20 cellular contexts compared by ENCODE assay signal in the genomic region with DNA sequence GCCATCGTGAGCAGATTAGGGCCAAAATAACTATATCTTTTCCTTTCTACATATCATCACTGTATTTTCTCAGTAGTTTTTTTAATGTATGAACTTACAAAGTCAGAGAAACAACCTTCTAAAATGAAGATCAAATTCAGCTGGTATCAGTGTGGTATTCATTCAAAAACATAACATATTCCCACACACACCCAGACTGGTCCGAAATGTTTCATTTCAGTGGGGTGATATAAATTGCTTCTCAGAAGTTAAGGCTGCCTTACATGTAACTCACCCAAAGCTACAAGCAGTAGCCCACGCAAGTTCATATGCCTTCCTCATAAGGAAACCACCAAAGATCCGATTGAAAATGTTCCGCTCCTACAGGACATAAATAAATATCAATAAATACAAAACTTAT. TPM values are rescaled to one million over a fixed set of nuclear protein-coding genes. Genes with fewer than 3 reads are reported as not detected.
A peak's percentile ranks its signal among the peaks of the same experiment; 100 is the strongest.
DNase-seq lines count a peak whose midpoint lies in the region; ATAC-seq, FAIRE-seq and TF ChIP-seq lines count a peak whose summit lies in the region.
"Had no signal": no experiment of that assay in that cellular context is flagged by ENCODE, and none has a peak within 500 bp of the region (broad histone marks: within the 10 kb centered on the region; RNA-seq: fewer than 3 reads in every experiment).

No MANE protein-coding gene starts in this region.

- no peak overlapping the region for H3K27ac ChIP-seq in osteoblast (ENCODE audit: low read depth, low read length)

- ATAC-seq in activated T-cell treated with anti-CD3 and anti-CD28 coated beads, Interleukin-2, amount 50 U/mL, for 72 hours (replicated peaks in 1 of 2), result peak; percentile 43 to 78
- ATAC-seq: GM23338 had no signal

- H3K4me2 ChIP-seq in osteoblast (ENCODE audit: insufficient read depth, low read length), result no peak overlapping the region
- H3K4me2 ChIP-seq: GM23338 had no signal

- TF ChIP-seq CTCF in osteoblast (IDR thresholded peaks at IDR 0.05; ENCODE audit: extremely low read depth, low read depth, low read length), result no peak

- no peak overlapping the region for H3K4me3 Mint-ChIP-seq in activated CD4-positive, alpha-beta memory T cell treated with anti-CD3 and anti-CD28 coated beads for 36 hours
- H3K4me3 Mint-ChIP-seq in activated CD4-positive, alpha-beta memory T cell treated with anti-CD3 and anti-CD28 coated beads, Interleukin-2, amount 10 ng/mL, durations not matched to agents 7 days and 5 days, result no peak overlapping the region
- peak overlapping the region in 1 of 2 donors; percentile 67 for H3K4me3 Mint-ChIP-seq in activated T-cell treated with anti-CD3 and anti-CD28 coated beads, Interleukin-2, amount 50 U/mL, for 72 hours
- H3K4me3 Mint-ChIP-seq: CD4-positive, alpha-beta memory T cell; GM23338; HFFc6 had no signal

- H3K9me3 ChIP-seq in osteoblast (ENCODE audit: low read depth, low read length), result no peaks in the 10 kb centered on the region
- H3K9me3 ChIP-seq: HAP-1 had no signal

- H3K27me3 Mint-ChIP-seq in activated CD4-positive, alpha-beta memory T cell treated with anti-CD3 and anti-CD28 coated beads for 36 hours, result no peaks in the 10 kb centered on the region
- H3K27me3 Mint-ChIP-seq in activated CD4-positive, alpha-beta memory T cell treated with anti-CD3 and anti-CD28 coated beads, Interleukin-2, amount 10 ng/mL, durations not matched to agents 7 days and 5 days, result no peaks in the 10 kb centered on the region
- no peaks in the 10 kb centered on the region for H3K27me3 Mint-ChIP-seq in activated T-cell treated with anti-CD3 and anti-CD28 coated beads, Interleukin-2, amount 50 U/mL, for 72 hours (ENCODE audit: low read depth)
- H3K27me3 Mint-ChIP-seq: CD4-positive, alpha-beta memory T cell had no signal

- H3K27ac Mint-ChIP-seq in activated CD4-positive, alpha-beta memory T cell treated with anti-CD3 and anti-CD28 coated beads for 36 hours, result peak overlapping the region; percentile 82
- H3K27ac Mint-ChIP-seq in activated CD4-positive, alpha-beta memory T cell treated with anti-CD3 and anti-CD28 coated beads, Interleukin-2, amount 10 ng/mL, durations not matched to agents 7 days and 5 days, result no peak overlapping the region
- H3K27ac Mint-ChIP-seq in activated T-cell treated with anti-CD3 and anti-CD28 coated beads, Interleukin-2, amount 50 U/mL, for 72 hours, result peak overlapping the region; percentile 82
- H3K27ac Mint-ChIP-seq: CD4-positive, alpha-beta memory T cell; GM23338; HFFc6 had no signal

- no peaks in the 10 kb centered on the region for H4K20me1 ChIP-seq in osteoblast (ENCODE audit: insufficient read depth, low read length)

- no peak overlapping the region for H2AFZ ChIP-seq in osteoblast (ENCODE audit: low read length)
- H2AFZ ChIP-seq: GM23338 had no signal

- DNase-seq in activated CD4-positive, alpha-beta memory T cell treated with anti-CD3 and anti-CD28 coated beads for 36 hours, result no peak
- no peak for DNase-seq in activated CD4-positive, alpha-beta memory T cell treated with anti-CD3 and anti-CD28 coated beads, Interleukin-2, amount 10 ng/mL, durations not matched to agents 7 days and 5 days
- DNase-seq in activated T-cell treated with anti-CD3 and anti-CD28 coated beads, Interleukin-2, amount 50 U/mL, for 72 hours, result no peak
- DNase-seq in activated T-cell treated with anti-CD3 and anti-CD28 coated beads for 4 hours, result no peak
- no peak for DNase-seq in HTR-8/SVneo (ENCODE audit: insufficient read length, low spot score)
- DNase-seq in osteoblast (ENCODE audit: insufficient read length, low spot score, missing footprints), result peak; percentile 19
- DNase-seq in NCI-H774 (lab: John Stamatoyannopoulos, UW), result no peak
- no peak for DNase-seq in NAMALWA (ENCODE audit: low spot score)
- DNase-seq: 8988T; C1 segment of cervical spinal cord; Calu3; CD4-positive, alpha-beta memory T cell; COR-L47; DMS53; DMS79 treated with DMSO at 0.1 percent for 48 hours; GF-D8; HFFc6 had no signal

- FAIRE-seq in HTR-8/SVneo (lab: Jason Lieb, UNC), result peak; percentile 85
- FAIRE-seq: GM12891 had no signal

- CTCF ChIA-PET in activated CD4-positive, alpha-beta memory T cell treated with anti-CD3 and anti-CD28 coated beads for 36 hours (lab: Charles Lee), result no interaction called here
- CTCF ChIA-PET in activated CD4-positive, alpha-beta memory T cell treated with anti-CD3 and anti-CD28 coated beads, Interleukin-2, amount 10 ng/mL, durations not matched to agents 7 days and 5 days (lab: Charles Lee), result interaction anchor here (0.6 kb wide), 1 partner anchor 13 kb away, joined by 3 read pairs; no protein-coding TSS in a partner anchor

- H3K4me1 ChIP-seq in osteoblast (ENCODE audit: insufficient read depth, low read length), result no peaks in the 10 kb centered on the region
- H3K4me1 ChIP-seq: HAP-1 had no signal

- no peaks in the 10 kb centered on the region for H3K9me3 Mint-ChIP-seq in activated CD4-positive, alpha-beta memory T cell treated with anti-CD3 and anti-CD28 coated beads for 36 hours
- no peaks in the 10 kb centered on the region for H3K9me3 Mint-ChIP-seq in activated CD4-positive, alpha-beta memory T cell treated with anti-CD3 and anti-CD28 coated beads, Interleukin-2, amount 10 ng/mL, durations not matched to agents 7 days and 5 days
- H3K9me3 Mint-ChIP-seq in activated T-cell treated with anti-CD3 and anti-CD28 coated beads, Interleukin-2, amount 50 U/mL, for 72 hours, result no peaks in the 10 kb centered on the region
- H3K9me3 Mint-ChIP-seq: CD4-positive, alpha-beta memory T cell; GM23338; HFFc6 had no signal

- H3K4me1 Mint-ChIP-seq in activated CD4-positive, alpha-beta memory T cell treated with anti-CD3 and anti-CD28 coated beads for 36 hours (ENCODE audit: low read depth), result peaks cover 11% of the 10 kb centered on the region
- no peaks in the 10 kb centered on the region for H3K4me1 Mint-ChIP-seq in activated CD4-positive, alpha-beta memory T cell treated with anti-CD3 and anti-CD28 coated beads, Interleukin-2, amount 10 ng/mL, durations not matched to agents 7 days and 5 days
- peaks cover 10% of the 10 kb centered on the region for H3K4me1 Mint-ChIP-seq in activated T-cell treated with anti-CD3 and anti-CD28 coated beads, Interleukin-2, amount 50 U/mL, for 72 hours (ENCODE audit: low read depth)
- H3K4me1 Mint-ChIP-seq: CD4-positive, alpha-beta memory T cell; GM23338 had no signal

- intact Hi-C loops in activated CD4-positive, alpha-beta memory T cell treated with anti-CD3 and anti-CD28 coated beads for 36 hours (cut with micrococcal nuclease), result loop anchor here (2.0 kb wide), 1 partner anchor 28 kb away; no protein-coding TSS in a partner anchor

- no peaks in the 10 kb centered on the region for H3K79me2 ChIP-seq in osteoblast (ENCODE audit: insufficient read depth, low read length)

- POLR2A ChIA-PET in activated CD4-positive, alpha-beta memory T cell treated with anti-CD3 and anti-CD28 coated beads for 36 hours (lab: Charles Lee), result no interaction called here
- POLR2A ChIA-PET in activated CD4-positive, alpha-beta memory T cell treated with anti-CD3 and anti-CD28 coated beads, Interleukin-2, amount 10 ng/mL, durations not matched to agents 7 days and 5 days (lab: Charles Lee), result no interaction called here

- no peaks in the 10 kb centered on the region for H3K27me3 ChIP-seq in osteoblast (ENCODE audit: insufficient read depth, low read length)

- H3K4me3 ChIP-seq in osteoblast (ENCODE audit: insufficient read depth, low read length), result no peak overlapping the region
- H3K4me3 ChIP-seq: GM23338, HAP-1 had no signal

- H3K36me3 Mint-ChIP-seq in activated CD4-positive, alpha-beta memory T cell treated with anti-CD3 and anti-CD28 coated beads for 36 hours, result peaks cover 15% of the 10 kb centered on the region
- H3K36me3 Mint-ChIP-seq in activated CD4-positive, alpha-beta memory T cell treated with anti-CD3 and anti-CD28 coated beads, Interleukin-2, amount 10 ng/mL, durations not matched to agents 7 days and 5 days (ENCODE audit: low read depth), result peaks cover 25% of the 10 kb centered on the region
- peaks cover 5 to 14% of the 10 kb centered on the region in 2 donors for H3K36me3 Mint-ChIP-seq in activated T-cell treated with anti-CD3 and anti-CD28 coated beads, Interleukin-2, amount 50 U/mL, for 72 hours (ENCODE audit: insufficient read depth in 2 of 2)

- peaks cover 36% of the 10 kb centered on the region for H3K36me3 ChIP-seq in osteoblast (ENCODE audit: insufficient read depth, low read length)

RNA-seq across cellular contexts. Expression of a gene that starts 37.8 kb away (rescaled TPM):
- 10 to 100 TPM; 50.2 to 52.1 TPM for total RNA-seq in activated CD4-positive, alpha-beta memory T cell treated with anti-CD3 and anti-CD28 coated beads for 36 hours
- 10 to 100 TPM; 37.3 to 39.5 TPM for total RNA-seq in activated CD4-positive, alpha-beta memory T cell treated with anti-CD3 and anti-CD28 coated beads, Interleukin-2, amount 10 ng/mL, durations not matched to agents 7 days and 5 days
- total RNA-seq in activated T-cell treated with anti-CD3 and anti-CD28 coated beads, Interleukin-2, amount 50 U/mL, for 72 hours, result 10 to 100 TPM; 85.4 to 92.3 TPM
- total RNA-seq in osteoblast, result 53.6 and 71.6 TPM in 2 replicates

RNA-seq across cellular contexts. Expression of a gene that starts 37.9 kb away (rescaled TPM):
- 10 to 100 TPM; 56.0 to 59.8 TPM for total RNA-seq in activated CD4-positive, alpha-beta memory T cell treated with anti-CD3 and anti-CD28 coated beads for 36 hours
- total RNA-seq in activated CD4-positive, alpha-beta memory T cell treated with anti-CD3 and anti-CD28 coated beads, Interleukin-2, amount 10 ng/mL, durations not matched to agents 7 days and 5 days, result 10 to 100 TPM; 34.8 to 35.0 TPM
- 10 to 100 TPM; 27.5 to 33.8 TPM for total RNA-seq in activated T-cell treated with anti-CD3 and anti-CD28 coated beads, Interleukin-2, amount 50 U/mL, for 72 hours
- total RNA-seq in osteoblast, result 253 and 284 TPM in 2 replicates
